18 cellular contexts compared by ENCODE assay signal in genomic region chr15:96066126-96066525, GRCh38.
DNase-seq lines count a peak whose midpoint lies in the region; ATAC-seq and TF ChIP-seq lines count a peak whose summit lies in the region.
"Had no signal": no experiment of that assay in that cellular context is flagged by ENCODE, and none has a peak within 500 bp of the region (broad histone marks: within the 10 kb centered on the region; RNA-seq: fewer than 3 reads in every experiment).

No MANE protein-coding gene starts in this region.

- H3K36me3 ChIP-seq in heart right ventricle = no peaks in the 10 kb centered on the region
- H3K36me3 ChIP-seq in adipocyte (ENCODE audit: control insufficient read depth, insufficient read depth, low read length, severe bottlenecking) = no peaks in the 10 kb centered on the region
- H3K36me3 ChIP-seq in esophagus muscularis mucosa = no peaks in the 10 kb centered on the region
- no peaks in the 10 kb centered on the region for H3K36me3 ChIP-seq in prostate gland
- H3K36me3 ChIP-seq in CD4-positive, alpha-beta memory T cell (ENCODE audit: insufficient read depth, low read length) = no peaks in the 10 kb centered on the region
- H3K36me3 ChIP-seq: BE2C had no signal

- H3K27ac ChIP-seq in heart right ventricle (no peak overlapping the region), esophagus muscularis mucosa (replicated peaks in 1 of 4) (no peak overlapping the region), prostate gland (no peak overlapping the region)
- no peak overlapping the region for H3K27ac ChIP-seq in CD4-positive, alpha-beta memory T cell (ENCODE audit: low read depth, low read length)

- no peak overlapping the region for H3K27ac Mint-ChIP-seq in CD4-positive, alpha-beta memory T cell
- H3K27ac Mint-ChIP-seq: CD4-positive, alpha-beta T cell; IgD-negative memory B cell had no signal

- peak; percentile 42 for ATAC-seq in Right ventricle myocardium superior (ENCODE audit: poor library complexity)
- no peak for ATAC-seq in heart right ventricle
- ATAC-seq: HepG2 had no signal

- TF ChIP-seq EP300 in esophagus muscularis mucosa (IDR thresholded peaks at IDR 0.05) = no peak

- TF ChIP-seq CTCF in heart right ventricle (IDR thresholded peaks at IDR 0.05) = no peak
- no peak for TF ChIP-seq CTCF in esophagus muscularis mucosa (IDR thresholded peaks at IDR 0.05)
- no peak for TF ChIP-seq CTCF in prostate gland (IDR thresholded peaks at IDR 0.05)

- H3K4me3 Mint-ChIP-seq in CD4-positive, alpha-beta memory T cell = no peak overlapping the region
- H3K4me3 Mint-ChIP-seq: CD4-positive, alpha-beta T cell; H9; IgD-negative memory B cell had no signal

- 76 to 78% methylated on average over 4 of the region's 4 CpGs for WGBS in heart right ventricle, 2 donors
- 82% methylated on average over 4 of the region's 4 CpGs for WGBS in esophagus muscularis mucosa
- 86% methylated on average over 4 of the region's 4 CpGs for whole genome bisulfite sequencing in prostate gland

- no peak for TF ChIP-seq POLR2A in esophagus muscularis mucosa (IDR thresholded peaks at IDR 0.05; ENCODE audit: low read depth)
- no peak for TF ChIP-seq POLR2A in prostate gland (IDR thresholded peaks at IDR 0.05)

- H3K4me3 ChIP-seq in heart right ventricle (no peak overlapping the region), adipocyte (ENCODE audit: low read length) (no peak overlapping the region), esophagus muscularis mucosa (no peak overlapping the region), prostate gland (no peak overlapping the region)
- H3K4me3 ChIP-seq in CD4-positive, alpha-beta memory T cell (ENCODE audit: low read length in 2 of 2) = no peak overlapping the region

- H3K9me3 Mint-ChIP-seq in CD4-positive, alpha-beta memory T cell = peaks cover 0 to 4% (median 2%) of the 10 kb centered on the region in 8 donors
- H3K9me3 Mint-ChIP-seq: CD4-positive, alpha-beta T cell had no signal

- POLR2A ChIA-PET in CD4-positive, alpha-beta memory T cell (lab: Charles Lee; ENCODE audit: partially characterized antibody) = no interaction called here

- no peak for DNase-seq in Right ventricle myocardium superior
- no peak for DNase-seq in heart right ventricle
- peak; percentile 16 for DNase-seq in adipocyte (ENCODE audit: low read depth)
- peak; percentile 31 for DNase-seq in esophagus muscularis mucosa (ENCODE audit: extremely low spot score)
- DNase-seq in mucosa of gallbladder (ENCODE audit: low spot score) = peak; percentile 67
- DNase-seq in prostate gland (ENCODE audit: low spot score) = no peak
- no peak for DNase-seq in CD4-positive, alpha-beta memory T cell
- DNase-seq in NCI-H1092 treated with DMSO at 0.1 percent for 48 hours (lab: John Stamatoyannopoulos, UW) = no peak
- DNase-seq: ACHN; BE2C; C1 segment of cervical spinal cord; Calu3; CD4-positive, alpha-beta T cell; DMS79 treated with DMSO at 0.1 percent for 48 hours; GF-D8; H9 had no signal

- H3K9ac ChIP-seq in adipocyte (ENCODE audit: low read length) = no peak overlapping the region

- H3K9me3 ChIP-seq in heart right ventricle (no peaks in the 10 kb centered on the region), adipocyte (ENCODE audit: control insufficient read depth, low read length) (no peaks in the 10 kb centered on the region), esophagus muscularis mucosa (no peaks in the 10 kb centered on the region), prostate gland (no peaks in the 10 kb centered on the region)
- H3K9me3 ChIP-seq in CD4-positive, alpha-beta memory T cell (ENCODE audit: control insufficient read depth in 1 of 2, low read length in 2 of 2) = no peaks in the 10 kb centered on the region
- H3K9me3 ChIP-seq: BE2C had no signal

- H3K27me3 Mint-ChIP-seq in CD4-positive, alpha-beta memory T cell = no peaks in the 10 kb centered on the region
- H3K27me3 Mint-ChIP-seq: IgD-negative memory B cell had no signal

- intact Hi-C loops in Right ventricle myocardium superior (cut with DNase I) = no loop called here
- intact Hi-C loops in heart right ventricle (cut with DNase I) = no loop called here
- intact Hi-C loops in esophagus muscularis mucosa (cut with DNase I) = no loop called here
- intact Hi-C loops in prostate gland (cut with DNase I) = no loop called here
- intact Hi-C loops in CD4-positive, alpha-beta memory T cell (cut with micrococcal nuclease) = no loop called here

- no peaks in the 10 kb centered on the region for H3K4me1 Mint-ChIP-seq in CD4-positive, alpha-beta memory T cell

- H3K27me3 ChIP-seq in heart right ventricle = no peaks in the 10 kb centered on the region
- no peaks in the 10 kb centered on the region for H3K27me3 ChIP-seq in adipocyte (replicated peaks; ENCODE audit: control insufficient read depth, insufficient read depth, low read length)
- H3K27me3 ChIP-seq in esophagus muscularis mucosa = no peaks in the 10 kb centered on the region
- H3K27me3 ChIP-seq in prostate gland (replicated peaks; ENCODE audit: insufficient read depth) = no peaks in the 10 kb centered on the region
- H3K27me3 ChIP-seq in CD4-positive, alpha-beta memory T cell (ENCODE audit: insufficient read depth, low read length) = no peaks in the 10 kb centered on the region
- H3K27me3 ChIP-seq: BE2C had no signal

- CTCF ChIA-PET in CD4-positive, alpha-beta memory T cell (lab: Charles Lee; ENCODE audit: partially characterized antibody) = no interaction called here

- H3K36me3 Mint-ChIP-seq in CD4-positive, alpha-beta memory T cell = no peaks in the 10 kb centered on the region

- peaks cover 0 to 7% (median 0%) of the 10 kb centered on the region in 9 donors for H3K4me1 ChIP-seq in heart right ventricle
- H3K4me1 ChIP-seq in adipocyte (ENCODE audit: control insufficient read depth, insufficient read depth, low read length) = peaks cover 7% of the 10 kb centered on the region
- no peaks in the 10 kb centered on the region for H3K4me1 ChIP-seq in esophagus muscularis mucosa
- H3K4me1 ChIP-seq in prostate gland (replicated peaks) = no peaks in the 10 kb centered on the region
- no peaks in the 10 kb centered on the region for H3K4me1 ChIP-seq in CD4-positive, alpha-beta memory T cell (ENCODE audit: insufficient read depth, low read length)
- H3K4me1 ChIP-seq: BE2C had no signal

Comparison
In these comparisons a context has a peak if more than half of its experiments do, and no peak if none do; other contexts are left out.
1. DNase-seq: peak in adipocyte (single experiment), esophagus muscularis mucosa (single experiment) and mucosa of gallbladder (single experiment); none in Right ventricle myocardium superior (single experiment), heart right ventricle (0 of 2), prostate gland (single experiment), CD4-positive, alpha-beta memory T cell (0 of 5) and NCI-H1092 treated with DMSO at 0.1 percent for 48 hours (single experiment).